8 cellular contexts compared by ENCODE assay signal in genomic region chr16:85316321-85316919, GRCh38.
DNase-seq lines count a peak whose midpoint lies in the region; ATAC-seq and TF ChIP-seq lines count a peak whose summit lies in the region.

No MANE protein-coding gene starts in this region.

- WGBS in hepatocyte (ENCODE audit: low lambda C conversion rate, missing lambda C conversion rate), result 58% methylated on average over 19 of the region's 19 CpGs
- 50 to 61% (median 53%) methylated on average over 16 to 19 of the region's 19 CpGs for WGBS in spleen, 5 donors

- DNase-seq in Caki2 (ENCODE audit: low read depth) (peak; percentile 60), HFFc6 (peak; percentile 32), Peyer's patch (peak in 2 of 3 donors; percentile 74 to 83), amniotic stem cell (lab: John Stamatoyannopoulos, UW) (peak; percentile 12), hepatocyte (ENCODE audit: low spot score) (peak; percentile 89), spleen (peak; percentile 84), GOT3 (lab: John Stamatoyannopoulos, UW) (no peak)

- TF ChIP-seq CTCF in HFFc6 (IDR thresholded peaks at IDR 0.05) (peak; percentile 93), Peyer's patch (IDR thresholded peaks at IDR 0.05) (peak; percentile 38 to 89 (median 76)), hepatocyte (IDR thresholded peaks at IDR 0.05; ENCODE audit: poor library complexity) (peak; percentile 85), spleen (IDR thresholded peaks at IDR 0.05 in 8 of 11, conservative IDR thresholded peaks at IDR 0.05 in 3 of 11) (peak; percentile 47 to 86 (median 74))

- no peaks in the 10 kb centered on the region for H3K9me3 ChIP-seq in Peyer's patch
- no peaks in the 10 kb centered on the region for H3K9me3 ChIP-seq in hepatocyte (ENCODE audit: low read depth)
- H3K9me3 ChIP-seq in spleen, result no peaks in the 10 kb centered on the region

- no peak overlapping the region for H3K4me2 ChIP-seq in hepatocyte

- H3K27me3 ChIP-seq in Peyer's patch, result no peaks in the 10 kb centered on the region
- H3K27me3 ChIP-seq in hepatocyte, result no peaks in the 10 kb centered on the region
- peaks cover 0 to under 1% (median 0%) of the 10 kb centered on the region in 7 donors for H3K27me3 ChIP-seq in spleen (replicated peaks in 1 of 7)

- peaks cover 3% of the 10 kb centered on the region for H3K27me3 Mint-ChIP-seq in HFFc6 (ENCODE audit: insufficient read depth)

- H4K20me1 ChIP-seq in hepatocyte (ENCODE audit: insufficient read depth, poor library complexity, severe bottlenecking), result peaks cover 3% of the 10 kb centered on the region

- H3K36me3 ChIP-seq in Peyer's patch (no peaks in the 10 kb centered on the region), hepatocyte (replicated peaks; ENCODE audit: insufficient read depth, low read depth) (no peaks in the 10 kb centered on the region), spleen (no peaks in the 10 kb centered on the region)

- peaks cover 9% of the 10 kb centered on the region for H3K79me2 ChIP-seq in hepatocyte

- no peak overlapping the region for H3K27ac ChIP-seq in Peyer's patch
- H3K27ac ChIP-seq in hepatocyte, result no peak overlapping the region
- no peak overlapping the region for H3K27ac ChIP-seq in spleen

- H3K27ac Mint-ChIP-seq in HFFc6, result no peak overlapping the region

- no peak overlapping the region for H2AFZ ChIP-seq in hepatocyte

- intact Hi-C loops in spleen (cut with DNase I; ENCODE audit: low total_unique reads), result no loop called here

- H3K4me3 Mint-ChIP-seq in HFFc6, result no peak overlapping the region

- no peak for TF ChIP-seq POLR2A in Peyer's patch (IDR thresholded peaks at IDR 0.05)
- no peak for TF ChIP-seq POLR2A in spleen (IDR thresholded peaks at IDR 0.05)

- peaks cover 0 to 22% (median under 1%) of the 10 kb centered on the region in 4 donors for H3K4me1 ChIP-seq in Peyer's patch
- H3K4me1 ChIP-seq in hepatocyte (ENCODE audit: insufficient read depth), result peaks cover 44% of the 10 kb centered on the region
- H3K4me1 ChIP-seq in spleen, result peaks cover 3 to 56% (median 40%) of the 10 kb centered on the region in 6 donors

- no peaks in the 10 kb centered on the region for H3K36me3 Mint-ChIP-seq in HFFc6 (ENCODE audit: low read depth)

- in situ Hi-C loops in Caki2 (cut with HindIII; ENCODE audit: low pct_unique_long_range_greater_than_20kb, low sequenced_read_pairs), result no loop called here

- peaks cover 19% of the 10 kb centered on the region for H3K4me1 Mint-ChIP-seq in HFFc6 (ENCODE audit: low read depth)

- H3K9me2 ChIP-seq in hepatocyte (replicated peaks; ENCODE audit: insufficient read depth), result no peaks in the 10 kb centered on the region

- H3K9me3 Mint-ChIP-seq in HFFc6, result no peaks in the 10 kb centered on the region

- no peak for ATAC-seq in GM21360 (IDR thresholded peaks at IDR 0.05; ENCODE audit: unreplicated experiment)

- H3K4me3 ChIP-seq in Peyer's patch (no peak overlapping the region), hepatocyte (no peak overlapping the region), spleen (no peak overlapping the region)
